2 cellular contexts compared by ENCODE assay signal in genomic region chr20:50659975-50660670, GRCh38.
TF ChIP-seq lines count a peak whose summit lies in the region.

No MANE protein-coding gene starts in this region.

TF ChIP-seq in A549, 52 proteins besides CTCF, POLR2A, EP300 and RAD21:
- TF ChIP-seq, protein P1, sequence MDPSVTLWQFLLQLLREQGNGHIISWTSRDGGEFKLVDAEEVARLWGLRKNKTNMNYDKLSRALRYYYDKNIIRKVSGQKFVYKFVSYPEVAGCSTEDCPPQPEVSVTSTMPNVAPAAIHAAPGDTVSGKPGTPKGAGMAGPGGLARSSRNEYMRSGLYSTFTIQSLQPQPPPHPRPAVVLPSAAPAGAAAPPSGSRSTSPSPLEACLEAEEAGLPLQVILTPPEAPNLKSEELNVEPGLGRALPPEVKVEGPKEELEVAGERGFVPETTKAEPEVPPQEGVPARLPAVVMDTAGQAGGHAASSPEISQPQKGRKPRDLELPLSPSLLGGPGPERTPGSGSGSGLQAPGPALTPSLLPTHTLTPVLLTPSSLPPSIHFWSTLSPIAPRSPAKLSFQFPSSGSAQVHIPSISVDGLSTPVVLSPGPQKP (IDR thresholded peaks at IDR 0.05; ENCODE audit: low read depth, low read length), result no peak
- TF ChIP-seq PBX3 (IDR thresholded peaks at IDR 0.05) (no peak), CBX8 (IDR thresholded peaks at IDR 0.05) (no peak), ZSCAN20 (CRISPR knock-in tag; IDR thresholded peaks at IDR 0.05) (no peak), FOSB (CRISPR knock-in tag; IDR thresholded peaks at IDR 0.05) (no peak), ATOH8 (CRISPR knock-in tag; IDR thresholded peaks at IDR 0.05; ENCODE audit: low read depth) (no peak), HEYL (CRISPR knock-in tag; IDR thresholded peaks at IDR 0.05) (no peak), KDM1A (IDR thresholded peaks at IDR 0.05; ENCODE audit: low read depth) (no peak), SREBF2 (IDR thresholded peaks at IDR 0.05) (no peak), NFE2L2 (conservative IDR thresholded peaks at IDR 0.05; ENCODE audit: low read length) (no peak), SMC3 (IDR thresholded peaks at IDR 0.05) (no peak), EHF (CRISPR knock-in tag; IDR thresholded peaks at IDR 0.05) (no peak), CEBPB (IDR thresholded peaks at IDR 0.05) (no peak), ZC3H11A (IDR thresholded peaks at IDR 0.05) (no peak), NPAS2 (CRISPR knock-in tag; IDR thresholded peaks at IDR 0.05; ENCODE audit: borderline replicate concordance) (no peak)
- TF ChIP-seq, protein P2, sequence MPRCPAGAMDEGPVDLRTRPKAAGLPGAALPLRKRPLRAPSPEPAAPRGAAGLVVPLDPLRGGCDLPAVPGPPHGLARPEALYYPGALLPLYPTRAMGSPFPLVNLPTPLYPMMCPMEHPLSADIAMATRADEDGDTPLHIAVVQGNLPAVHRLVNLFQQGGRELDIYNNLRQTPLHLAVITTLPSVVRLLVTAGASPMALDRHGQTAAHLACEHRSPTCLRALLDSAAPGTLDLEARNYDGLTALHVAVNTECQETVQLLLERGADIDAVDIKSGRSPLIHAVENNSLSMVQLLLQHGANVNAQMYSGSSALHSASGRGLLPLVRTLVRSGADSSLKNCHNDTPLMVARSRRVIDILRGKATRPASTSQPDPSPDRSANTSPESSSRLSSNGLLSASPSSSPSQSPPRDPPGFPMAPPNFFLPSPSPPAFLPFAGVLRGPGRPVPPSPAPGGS (IDR thresholded peaks at IDR 0.05), result no peak

TF ChIP-seq in IMR-90, 13 proteins besides CTCF, POLR2A, EP300 and RAD21:
- no peak for TF ChIP-seq BHLHE40 (IDR thresholded peaks at IDR 0.05; ENCODE audit: low read depth, low read length)
- TF ChIP-seq MXI1 (IDR thresholded peaks at IDR 0.05; ENCODE audit: borderline replicate concordance, low read depth, low read length), result no peak
- TF ChIP-seq SMC3 (IDR thresholded peaks at IDR 0.05; ENCODE audit: low read depth, low read length), result no peak
- TF ChIP-seq CHD1 (IDR thresholded peaks at IDR 0.05; ENCODE audit: low read depth, low read length), result no peak
- TF ChIP-seq NFE2L2 (IDR thresholded peaks at IDR 0.05; ENCODE audit: low read depth, low read length), result no peak
- TF ChIP-seq FOS (IDR thresholded peaks at IDR 0.05; ENCODE audit: low read depth, low read length), result no peak
- no peak for TF ChIP-seq RFX5 (IDR thresholded peaks at IDR 0.05; ENCODE audit: low read depth, low read length)
- TF ChIP-seq, protein P3, sequence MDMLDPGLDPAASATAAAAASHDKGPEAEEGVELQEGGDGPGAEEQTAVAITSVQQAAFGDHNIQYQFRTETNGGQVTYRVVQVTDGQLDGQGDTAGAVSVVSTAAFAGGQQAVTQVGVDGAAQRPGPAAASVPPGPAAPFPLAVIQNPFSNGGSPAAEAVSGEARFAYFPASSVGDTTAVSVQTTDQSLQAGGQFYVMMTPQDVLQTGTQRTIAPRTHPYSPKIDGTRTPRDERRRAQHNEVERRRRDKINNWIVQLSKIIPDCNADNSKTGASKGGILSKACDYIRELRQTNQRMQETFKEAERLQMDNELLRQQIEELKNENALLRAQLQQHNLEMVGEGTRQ (IDR thresholded peaks at IDR 0.05; ENCODE audit: low read depth, low read length), result no peak
- TF ChIP-seq MAZ (IDR thresholded peaks at IDR 0.05; ENCODE audit: borderline replicate concordance, low read depth, low read length), result no peak
- TF ChIP-seq MAFK (IDR thresholded peaks at IDR 0.05; ENCODE audit: low read depth, low read length), result no peak
- TF ChIP-seq, protein P1 (IDR thresholded peaks at IDR 0.05; ENCODE audit: borderline replicate concordance, low read depth, low read length), result no peak
- no peak for TF ChIP-seq RCOR1 (IDR thresholded peaks at IDR 0.05; ENCODE audit: insufficient replicate concordance, low read length)
